ENCODE assay signal across 21 cellular contexts in the genomic region with DNA sequence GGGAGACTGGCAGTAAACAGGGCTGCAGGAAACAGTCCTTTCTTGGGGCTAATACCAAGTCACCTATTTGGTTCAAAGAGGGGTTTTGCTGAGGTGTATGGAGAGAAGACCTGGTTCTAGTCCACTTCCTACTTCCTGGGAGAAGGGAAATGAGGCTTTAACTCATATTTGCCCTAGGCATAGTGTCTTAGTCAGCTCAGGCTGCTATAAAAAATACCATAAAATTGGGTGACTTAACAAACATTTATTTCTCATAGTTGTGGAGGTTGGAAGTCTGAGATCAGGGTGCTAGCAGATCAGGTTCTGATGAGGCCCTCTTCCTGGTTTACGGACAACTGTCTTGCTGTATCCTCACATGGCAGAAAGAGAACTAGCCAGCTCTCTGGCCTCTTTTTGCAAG. TPM values are rescaled to one million over a fixed set of nuclear protein-coding genes. Genes with fewer than 3 reads are reported as not detected.
"Had no signal": no experiment of that assay in that cellular context is flagged by ENCODE, and none has a peak within 500 bp of the region (broad histone marks: within the 10 kb centered on the region; RNA-seq: fewer than 3 reads in every experiment).

No MANE protein-coding gene starts in this region.

- H3K36me3 ChIP-seq: cardiac muscle cell, left ventricle myocardium inferior, spleen, thoracic aorta, upper lobe of right lung, WERI-Rb-1 had no signal

- H3K4me1 ChIP-seq: spleen, upper lobe of right lung had no signal

- ATAC-seq: activated CD8-positive, alpha-beta memory T cell treated with anti-CD3 and anti-CD28 coated beads, Interleukin-2, amount 10 ng/mL, durations not matched to agents 7 days and 5 days; activated CD8-positive, alpha-beta T cell treated with anti-CD3 and anti-CD28 coated beads for 36 hours; T-cell; upper lobe of right lung had no signal

- H3K27me3 ChIP-seq: spleen, upper lobe of right lung had no signal

- H3K27ac ChIP-seq: cardiac muscle cell, left ventricle myocardium inferior, spleen, thoracic aorta, upper lobe of right lung, WERI-Rb-1 had no signal

- H3K4me3 ChIP-seq: cardiac muscle cell, left ventricle myocardium inferior, spleen, thoracic aorta, upper lobe of right lung had no signal

- DNase-seq: activated CD4-positive, alpha-beta T cell treated with anti-CD3 and anti-CD28 coated beads, Interleukin-2, amount 10 ng/mL, durations not matched to agents 7 days and 5 days; activated CD4-positive, CD25-positive, alpha-beta regulatory T cell treated with anti-CD3 and anti-CD28 coated beads, Interleukin-2, amount 50 U/mL, for 72 hours; activated CD8-positive, alpha-beta memory T cell treated with anti-CD3 and anti-CD28 coated beads, Interleukin-2, amount 10 ng/mL, durations not matched to agents 7 days and 5 days; activated CD8-positive, alpha-beta T cell treated with anti-CD3 and anti-CD28 coated beads for 36 hours; activated effector memory CD4-positive, alpha-beta T cell treated with anti-CD3 and anti-CD28 coated beads, Interleukin-2, amount 50 U/mL, for 16 hours; activated naive CD4-positive, alpha-beta T cell treated with anti-CD3 and anti-CD28 coated beads, Interleukin-2, amount 10 ng/mL, durations not matched to agents 7 days and 5 days; activated T-cell treated with anti-CD3 and anti-CD28 coated beads for 4 hours; amygdala; foreskin melanocyte; kidney glomerular epithelial cell; left ventricle myocardium inferior; nephron progenitor cell; nucleus accumbens; spleen; stimulated activated CD4-positive, alpha-beta T cell treated with anti-CD3 and anti-CD28 coated beads, Interleukin-4, amount 100 ng/mL, for 24 hours; stimulated activated naive CD4-positive, alpha-beta T cell treated with Interleukin-2 at 50 U/mL for 16 hours; T-cell; upper lobe of right lung; WERI-Rb-1 had no signal

- H3K9me3 ChIP-seq: left ventricle myocardium inferior, spleen, thoracic aorta, upper lobe of right lung had no signal

RNA-seq across cellular contexts. Expression of a gene that starts 40.3 kb away (rescaled TPM):
- total RNA-seq: activated CD8-positive, alpha-beta memory T cell treated with anti-CD3 and anti-CD28 coated beads, Interleukin-2, amount 10 ng/mL, durations not matched to agents 7 days and 5 days; activated CD8-positive, alpha-beta T cell treated with anti-CD3 and anti-CD28 coated beads for 36 hours had no signal
